35 cellular contexts compared by ENCODE assay signal in the genomic region with DNA sequence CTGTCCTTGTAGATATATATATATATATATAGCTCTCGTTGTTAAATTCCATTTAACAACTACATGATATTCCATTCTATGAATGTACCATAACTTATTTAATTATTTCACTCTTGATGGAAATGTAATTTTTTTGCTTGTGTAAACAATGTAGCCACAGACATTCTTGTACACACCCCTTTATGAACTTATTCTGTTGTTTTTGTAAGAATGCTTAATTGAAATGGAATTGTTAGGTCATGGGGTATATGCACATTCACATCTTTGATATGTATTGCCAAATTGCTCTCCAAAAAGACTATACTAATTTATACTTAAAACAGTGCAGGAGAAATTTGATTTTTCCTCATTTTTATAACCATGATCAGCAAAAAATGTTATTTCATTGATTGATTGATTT.
"Had no signal": no experiment of that assay in that cellular context is flagged by ENCODE, and none has a peak within 500 bp of the region (broad histone marks: within the 10 kb centered on the region; RNA-seq: fewer than 3 reads in every experiment).

No MANE protein-coding gene starts in this region.

- FAIRE-seq: colon had no signal

- H3K27ac Mint-ChIP-seq: activated CD4-positive, alpha-beta memory T cell treated with anti-CD3 and anti-CD28 coated beads for 36 hours; activated CD4-positive, alpha-beta T cell treated with anti-CD3 and anti-CD28 coated beads, Interleukin-2, amount 10 ng/mL, durations not matched to agents 24 days and 14 days; activated naive CD4-positive, alpha-beta T cell treated with anti-CD3 and anti-CD28 coated beads, Interleukin-2, amount 10 ng/mL, durations not matched to agents 7 days and 5 days; activated naive CD8-positive, alpha-beta T cell treated with anti-CD3 and anti-CD28 coated beads, Interleukin-2, amount 10 ng/mL, durations not matched to agents 7 days and 5 days; naive thymus-derived CD8-positive, alpha-beta T cell; neural progenitor cell; stimulated activated naive B cell treated with anti-CD40 and anti-IgM and Interleukin-4, amounts not matched to agents 10 μg/mL and 1 μg/mL and 100 μg/mL, for 72 hours; T-helper 1 cell treated with Interleukin-12 subunit alpha and Interleukin-12 subunit beta and Interleukin-4 antibody, amounts not matched to agents 30 μg/mL and 1 μg/mL, for 36 hours had no signal

- H3K36me3 ChIP-seq: heart right ventricle, lower lobe of right lung, neural progenitor cell, stomach, thyroid gland, vagina had no signal

- H3K27me3 Mint-ChIP-seq: activated CD4-positive, alpha-beta memory T cell treated with anti-CD3 and anti-CD28 coated beads for 36 hours; activated CD4-positive, alpha-beta T cell treated with anti-CD3 and anti-CD28 coated beads, Interleukin-2, amount 10 ng/mL, durations not matched to agents 24 days and 14 days; activated naive CD4-positive, alpha-beta T cell treated with anti-CD3 and anti-CD28 coated beads, Interleukin-2, amount 10 ng/mL, durations not matched to agents 7 days and 5 days; activated naive CD8-positive, alpha-beta T cell treated with anti-CD3 and anti-CD28 coated beads, Interleukin-2, amount 10 ng/mL, durations not matched to agents 7 days and 5 days; naive thymus-derived CD8-positive, alpha-beta T cell; stimulated activated naive B cell treated with anti-CD40 and anti-IgM and Interleukin-4, amounts not matched to agents 10 μg/mL and 1 μg/mL and 100 μg/mL, for 72 hours had no signal

- H3K9ac ChIP-seq: neural progenitor cell, parathyroid adenoma had no signal

- ATAC-seq: heart right ventricle; left lobe of liver; lower lobe of right lung; naive thymus-derived CD8-positive, alpha-beta T cell; psoas muscle; stimulated activated naive B cell treated with anti-CD40 and anti-IgM and Interleukin-4, amounts not matched to agents 10 μg/mL and 1 μg/mL and 100 μg/mL, for 72 hours had no signal

- H3K4me1 ChIP-seq: lower lobe of right lung, neural progenitor cell, parathyroid adenoma, psoas muscle, thyroid gland, upper lobe of left lung had no signal

- H3K27ac ChIP-seq: heart right ventricle, lower lobe of right lung, neural progenitor cell, parathyroid adenoma, psoas muscle, stomach, thyroid gland, upper lobe of left lung, vagina had no signal

- H3K4me3 ChIP-seq: esophagus squamous epithelium, heart right ventricle, lower lobe of right lung, neural progenitor cell, psoas muscle, stomach, thyroid gland, upper lobe of left lung, vagina had no signal

- H2AFZ ChIP-seq: neural progenitor cell, parathyroid adenoma had no signal

- H3K27me3 ChIP-seq: esophagus squamous epithelium, heart right ventricle, neural progenitor cell, stomach, thyroid gland, upper lobe of left lung, vagina had no signal

- H3K9me3 ChIP-seq: esophagus squamous epithelium, lower lobe of right lung, psoas muscle, stomach, thyroid gland, upper lobe of left lung, vagina had no signal

- DNase-seq: activated CD4-positive, alpha-beta memory T cell treated with anti-CD3 and anti-CD28 coated beads for 36 hours; activated CD4-positive, alpha-beta T cell treated with anti-CD3 and anti-CD28 coated beads, Interleukin-2, amount 10 ng/mL, durations not matched to agents 24 days and 14 days; activated CD4-positive, CD25-positive, alpha-beta regulatory T cell treated with anti-CD3 and anti-CD28 coated beads, Interleukin-2, amount 50 U/mL, for 72 hours; activated CD8-positive, alpha-beta memory T cell treated with anti-CD3 and anti-CD28 coated beads, Interleukin-2, amount 50 U/mL, for 4 hours; activated effector memory CD4-positive, alpha-beta T cell treated with anti-CD3 and anti-CD28 coated beads, Interleukin-2, amount 50 U/mL, for 16 hours; activated naive CD4-positive, alpha-beta T cell treated with anti-CD3 and anti-CD28 coated beads, Interleukin-2, amount 10 ng/mL, durations not matched to agents 7 days and 5 days; activated naive CD8-positive, alpha-beta T cell treated with anti-CD3 and anti-CD28 coated beads, Interleukin-2, amount 10 ng/mL, durations not matched to agents 7 days and 5 days; activated T-cell treated with anti-CD3 and anti-CD28 coated beads, Interleukin-2, amount 50 U/mL, for 1 hour; amniotic stem cell; central memory CD4-positive, alpha-beta T cell; dermis blood vessel endothelial cell; effector CD4-positive, alpha-beta T cell; esophagus squamous epithelium; foreskin melanocyte; heart right ventricle; kidney glomerular epithelial cell; lower lobe of right lung; mesenchymal stem cell; naive thymus-derived CD8-positive, alpha-beta T cell; occipital lobe; psoas muscle; stimulated activated CD4-positive, alpha-beta T cell treated with anti-CD3 and anti-CD28 coated beads, Interleukin-15, amount 100 ng/mL, for 24 hours; stimulated activated CD4-positive, alpha-beta T cell treated with anti-CD3 and anti-CD28 coated beads, Interleukin-2, amount 100 ng/mL, for 24 hours; stimulated activated naive B cell treated with anti-CD40 and anti-IgM and Interleukin-4, amounts not matched to agents 10 μg/mL and 1 μg/mL and 100 μg/mL, for 72 hours; stomach; T1000; thyroid gland; upper lobe of left lung had no signal

- H3K4me3 Mint-ChIP-seq: activated CD4-positive, alpha-beta memory T cell treated with anti-CD3 and anti-CD28 coated beads for 36 hours; activated CD4-positive, alpha-beta T cell treated with anti-CD3 and anti-CD28 coated beads, Interleukin-2, amount 10 ng/mL, durations not matched to agents 24 days and 14 days; activated naive CD4-positive, alpha-beta T cell treated with anti-CD3 and anti-CD28 coated beads, Interleukin-2, amount 10 ng/mL, durations not matched to agents 7 days and 5 days; activated naive CD8-positive, alpha-beta T cell treated with anti-CD3 and anti-CD28 coated beads, Interleukin-2, amount 10 ng/mL, durations not matched to agents 7 days and 5 days; activated T-helper 1 cell treated with anti-CD3 and anti-CD28 coated beads, Interleukin-12 subunit alpha, Interleukin-12 subunit beta, Interleukin-2, Interleukin-4 antibody, amounts not matched to agents 30 ng/mL and 10 ng/mL and 1 ng/mL, durations not matched to agents 14 hours and 24 hours and 36 hours; naive thymus-derived CD8-positive, alpha-beta T cell; neural progenitor cell; stimulated activated naive B cell treated with anti-CD40 and anti-IgM and Interleukin-4, amounts not matched to agents 10 μg/mL and 1 μg/mL and 100 μg/mL, for 72 hours; T-helper 1 cell treated with Interleukin-12 subunit alpha and Interleukin-12 subunit beta and Interleukin-4 antibody, amounts not matched to agents 30 μg/mL and 1 μg/mL, for 36 hours had no signal

- H3K4me1 Mint-ChIP-seq: activated naive CD4-positive, alpha-beta T cell treated with anti-CD3 and anti-CD28 coated beads, Interleukin-2, amount 10 ng/mL, durations not matched to agents 7 days and 5 days; activated naive CD8-positive, alpha-beta T cell treated with anti-CD3 and anti-CD28 coated beads, Interleukin-2, amount 10 ng/mL, durations not matched to agents 7 days and 5 days; neural progenitor cell had no signal

- H3K4me2 ChIP-seq: neural progenitor cell had no signal

- H3K9me3 Mint-ChIP-seq: activated CD4-positive, alpha-beta T cell treated with anti-CD3 and anti-CD28 coated beads, Interleukin-2, amount 10 ng/mL, durations not matched to agents 24 days and 14 days; activated naive CD4-positive, alpha-beta T cell treated with anti-CD3 and anti-CD28 coated beads, Interleukin-2, amount 10 ng/mL, durations not matched to agents 7 days and 5 days; activated naive CD8-positive, alpha-beta T cell treated with anti-CD3 and anti-CD28 coated beads, Interleukin-2, amount 10 ng/mL, durations not matched to agents 7 days and 5 days; activated T-helper 1 cell treated with anti-CD3 and anti-CD28 coated beads, Interleukin-12 subunit alpha, Interleukin-12 subunit beta, Interleukin-2, Interleukin-4 antibody, amounts not matched to agents 30 ng/mL and 10 ng/mL and 1 ng/mL, durations not matched to agents 14 hours and 24 hours and 36 hours; naive thymus-derived CD8-positive, alpha-beta T cell; T-helper 1 cell treated with Interleukin-12 subunit alpha and Interleukin-12 subunit beta and Interleukin-4 antibody, amounts not matched to agents 30 μg/mL and 1 μg/mL, for 36 hours had no signal
